ENCODE assay signal across 1 cellular context in genomic region chr2:191947235-191947634, GRCh38.
TF ChIP-seq lines count a peak whose summit lies in the region.

No MANE protein-coding gene starts in this region.

TF ChIP-seq in HCT116, 20 proteins besides CTCF, POLR2A, EP300 and RAD21 (continued from another document):
- TF ChIP-seq JUND (IDR thresholded peaks at IDR 0.05) (no peak), EZH2 (IDR thresholded peaks at IDR 0.05) (no peak), ZFX (IDR thresholded peaks at IDR 0.05) (no peak), ATF3 (IDR thresholded peaks at IDR 0.05) (no peak), REST (IDR thresholded peaks at IDR 0.05; ENCODE audit: low read depth) (no peak), CBX3 (IDR thresholded peaks at IDR 0.05; ENCODE audit: low read depth) (no peak), POLR2AphosphoS5 (IDR thresholded peaks at IDR 0.05; ENCODE audit: low read depth, low read length) (no peak), YY1 (IDR thresholded peaks at IDR 0.05; ENCODE audit: extremely low read depth, insufficient replicate concordance, low read depth, low read length) (no peak), FOSL1 (IDR thresholded peaks at IDR 0.05; ENCODE audit: low read depth) (no peak), EGR1 (IDR thresholded peaks at IDR 0.05; ENCODE audit: low read depth) (no peak)
